In genomic region chr14:24215495-24216344, GRCh38 we compare ENCODE assay signal across 8 cellular contexts. TPM values are rescaled to one million over a fixed set of nuclear protein-coding genes. Genes with fewer than 3 reads are reported as not detected.
DNase-seq lines count a peak whose midpoint lies in the region; ATAC-seq, FAIRE-seq and TF ChIP-seq lines count a peak whose summit lies in the region.

Gene MDP1, minus strand, starts transcription at chr14:24216066. Its CDS starts 111 bp downstream, at chr14:24215955.

- FAIRE-seq in HepG2 (lab: Jason Lieb, UNC) = peak; percentile 82

- H3K4me1 ChIP-seq in BLaER1 (peaks cover 42% of the 10 kb centered on the region), colonic mucosa (peaks cover 5% of the 10 kb centered on the region), HepG2 (ENCODE audit: insufficient read depth, low read length) (peaks cover 39% of the 10 kb centered on the region)

- TF ChIP-seq POLR2A in HepG2 (IDR thresholded peaks at IDR 0.05; ENCODE audit: insufficient read depth in 1 of 2, low read depth in 2 of 2, low read length in 2 of 2) = peak in 1 of 2 experiments; percentile 97; a peak in 2 of 4 replicates

- no peaks in the 10 kb centered on the region for H3K9me3 ChIP-seq in BLaER1
- H3K9me3 ChIP-seq in colonic mucosa = no peaks in the 10 kb centered on the region
- H3K9me3 ChIP-seq in HepG2 (ENCODE audit: low read length) = no peaks in the 10 kb centered on the region

- in situ Hi-C loops in HepG2 (cut with HindIII; ENCODE audit: extremely low pct_ligation_motif_present, low pct_unique_long_range_greater_than_20kb) = no loop called here

- peaks cover 17% of the 10 kb centered on the region for H3K79me2 ChIP-seq in HepG2 (ENCODE audit: insufficient read depth, low read length)

- DNase-seq in GM19238 (ENCODE audit: insufficient read length, low spot score) (peak; percentile 85), NCI-H510A treated with DMSO at 0.1 percent for 48 hours (lab: John Stamatoyannopoulos, UW) (peak; percentile 83), colonic mucosa (peak; percentile 88), HepG2 (ENCODE audit: low spot score) (peak; percentile 95)
- DNase-seq in activated CD4-positive, alpha-beta T cell treated with anti-CD3 and anti-CD28 coated beads for 48 hours = peak; percentile 89
- peak; percentile 84 for DNase-seq in stimulated activated CD4-positive, alpha-beta T cell treated with anti-CD3 and anti-CD28 coated beads, Interleukin-4, amount 100 ng/mL, for 1 hour

- intact Hi-C loops in colonic mucosa (cut with DNase I) = no loop called here
- intact Hi-C loops in HepG2 (cut with micrococcal nuclease; ENCODE audit: unreplicated experiment) = loop anchor here (1.0 to 2.0 kb wide), 4 partner anchors 17 to 82 kb away; partner anchors contain the start of genes GMPR2, NEDD8, RABGGTA and TINF2

- WGBS in HepG2 (ENCODE audit: low lambda C conversion rate) = 1% methylated on average over 40 of the region's 40 CpGs

- peak; percentile 96 for TF ChIP-seq RAD21 in HepG2 (CRISPR knock-in tag; IDR thresholded peaks at IDR 0.05)

- TF ChIP-seq CTCF in colonic mucosa (IDR thresholded peaks at IDR 0.05) (peak; percentile 41), HepG2 (CRISPR knock-in tag; IDR thresholded peaks at IDR 0.05) (peak; percentile 100)

- H3K27me3 ChIP-seq in BLaER1 = no peaks in the 10 kb centered on the region
- H3K27me3 ChIP-seq in colonic mucosa = no peaks in the 10 kb centered on the region
- H3K27me3 ChIP-seq in HepG2 (ENCODE audit: control insufficient read depth in 1 of 2, insufficient read depth in 2 of 2, low read length in 2 of 2) = no peaks in the 10 kb centered on the region; a peak in 1 of 5 replicates

- ATAC-seq in HG03442 (IDR thresholded peaks at IDR 0.05; ENCODE audit: unreplicated experiment) (peak; percentile 62), HepG2 (peak; percentile 81)

- CTCF ChIA-PET in HepG2 (lab: Yijun Ruan, JAX; ENCODE audit: low intra/inter-chr PET ratio, low total read pairs) = interaction anchor here (1.3 to 3.1 kb wide), 5 partner anchors 16 to 92 kb away, joined by 7 to 44 read pairs (median 10); partner anchors contain the start of genes CIDEB, GMPR2, NEDD8 and RABGGTA

- POLR2A ChIA-PET in HepG2 (lab: Yijun Ruan, JAX) = interaction anchor here (0.6 to 8.1 kb wide), 32 partner anchors 9 to 1121 kb away, joined by 3 to 230 read pairs (median 6); partner anchors contain the start of genes ACIN1, C14orf119, CIDEB and DCAF11

- H3K9ac ChIP-seq in BLaER1 (peak within 1 kb of the TSS; percentile 89), colonic mucosa (ENCODE audit: low read depth in 2 of 2, low read length in 2 of 2) (peak within 1 kb of the TSS; percentile 81 to 92), HepG2 (ENCODE audit: insufficient read depth, low read depth, low read length) (peak within 1 kb of the TSS; percentile 81)

- H3K4me3 ChIP-seq in BLaER1 (peak within 1 kb of the TSS; percentile 77), colonic mucosa (peak within 1 kb of the TSS; percentile 68), HepG2 (replicated peaks in 1 of 3; ENCODE audit: insufficient read depth in 1 of 3, low read depth in 2 of 3, low read length in 3 of 3) (peak within 1 kb of the TSS; percentile 67 to 98 (median 81))

- peak within 1 kb of the TSS; percentile 55 for H2AFZ ChIP-seq in HepG2 (ENCODE audit: low read length)

- peaks cover 28% of the 10 kb centered on the region for H3K36me3 ChIP-seq in BLaER1
- no peaks in the 10 kb centered on the region for H3K36me3 ChIP-seq in colonic mucosa
- H3K36me3 ChIP-seq in HepG2 (replicated peaks in 1 of 2; ENCODE audit: control insufficient read depth in 1 of 2, insufficient read depth in 2 of 2, low read length in 2 of 2) = peaks cover 10 to 18% of the 10 kb centered on the region in 2 experiments; a peak in 4 of 5 replicates

- H4K20me1 ChIP-seq in BLaER1 = peaks cover 13% of the 10 kb centered on the region; the same call in 1 of the 2 replicates
- no peaks in the 10 kb centered on the region for H4K20me1 ChIP-seq in HepG2 (ENCODE audit: insufficient read depth, low read length)

- BruUV-seq in HepG2 (replicated peaks; lab: Mats Ljungman, UMichigan) = TSS peak; percentile 32

- TF ChIP-seq EP300 in HepG2 (IDR thresholded peaks at IDR 0.05; ENCODE audit: low read depth in 2 of 2, low read length in 2 of 2) (peak in 1 of 2 experiments; percentile 74; a peak in 3 of 4 replicates), HepG2 (CRISPR knock-in tag; IDR thresholded peaks at IDR 0.05; ENCODE audit: borderline replicate concordance) (peak; percentile 71)

- peak within 1 kb of the TSS; percentile 85 for H3K4me2 ChIP-seq in BLaER1
- peak within 1 kb of the TSS; percentile 93 for H3K4me2 ChIP-seq in HepG2 (ENCODE audit: low read depth, low read length)

- peak within 1 kb of the TSS; percentile 77 for H3K27ac ChIP-seq in BLaER1
- peak within 1 kb of the TSS; percentile 94 for H3K27ac ChIP-seq in colonic mucosa
- peak within 1 kb of the TSS; percentile 72 for H3K27ac ChIP-seq in HepG2 (ENCODE audit: extremely low read length, insufficient read depth, low read length)

TF ChIP-seq in HepG2, 621 proteins besides CTCF, POLR2A, EP300 and RAD21 (continues in another document):
- peak; percentile 99 for TF ChIP-seq ZFP91 (CRISPR knock-in tag; IDR thresholded peaks at IDR 0.05; ENCODE audit: borderline replicate concordance)
- TF ChIP-seq ZBTB1 (CRISPR knock-in tag; IDR thresholded peaks at IDR 0.05; ENCODE audit: borderline replicate concordance) = 0 out of 2 replicates have a peak, but pooled peaks have one; percentile 46
- 0 out of 2 replicates have a peak, but pooled peaks have one; percentile 55 for TF ChIP-seq HES4 (CRISPR knock-in tag; IDR thresholded peaks at IDR 0.05; ENCODE audit: borderline replicate concordance)
- TF ChIP-seq ZNF672 (CRISPR knock-in tag; IDR thresholded peaks at IDR 0.05) = no peak
- TF ChIP-seq, protein P1, sequence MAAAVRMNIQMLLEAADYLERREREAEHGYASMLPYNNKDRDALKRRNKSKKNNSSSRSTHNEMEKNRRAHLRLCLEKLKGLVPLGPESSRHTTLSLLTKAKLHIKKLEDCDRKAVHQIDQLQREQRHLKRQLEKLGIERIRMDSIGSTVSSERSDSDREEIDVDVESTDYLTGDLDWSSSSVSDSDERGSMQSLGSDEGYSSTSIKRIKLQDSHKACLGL (CRISPR knock-in tag; IDR thresholded peaks at IDR 0.05) = peak; percentile 93
- no peak for TF ChIP-seq XBP1 (CRISPR knock-in tag; IDR thresholded peaks at IDR 0.05)
- TF ChIP-seq, protein P2, sequence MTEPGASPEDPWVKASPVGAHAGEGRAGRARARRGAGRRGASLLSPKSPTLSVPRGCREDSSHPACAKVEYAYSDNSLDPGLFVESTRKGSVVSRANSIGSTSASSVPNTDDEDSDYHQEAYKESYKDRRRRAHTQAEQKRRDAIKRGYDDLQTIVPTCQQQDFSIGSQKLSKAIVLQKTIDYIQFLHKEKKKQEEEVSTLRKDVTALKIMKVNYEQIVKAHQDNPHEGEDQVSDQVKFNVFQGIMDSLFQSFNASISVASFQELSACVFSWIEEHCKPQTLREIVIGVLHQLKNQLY (CRISPR knock-in tag; IDR thresholded peaks at IDR 0.05) = peak; percentile 89

RNA-seq across cellular contexts. Expression of gene MDP1, which starts in this region (rescaled TPM):
- total RNA-seq in colonic mucosa (10 to 100 TPM in 1 of 2 donors, 1 to 10 TPM in 1; 8.2 to 10.9 TPM), HepG2 (2016; rRNA removed; fragmentation: Illumina TruSeq; extraction: Trizol) (48.7 and 66.0 TPM in 2 replicates)
- 27.9 and 34.0 TPM in 2 replicates for total RNA-seq in HepG2 (2016; cell fraction: cytosol; rRNA removed; fragmentation: Illumina TruSeq; extraction: Trizol; ENCODE audit: low read depth)
- 53.9 and 66.6 TPM in 2 replicates for total RNA-seq in HepG2 (2016; cell fraction: insoluble cytoplasmic fraction; rRNA removed; fragmentation: Illumina TruSeq; extraction: Trizol)
- total RNA-seq in HepG2 (2016; cell fraction: membrane; rRNA removed; fragmentation: Illumina TruSeq; extraction: Trizol) = 41.5 and 42.5 TPM in 2 replicates
- 27.7 and 28.0 TPM in 2 replicates for total RNA-seq in HepG2 (2016; cell fraction: nucleus; rRNA removed; fragmentation: Illumina TruSeq; extraction: Trizol)
- 38.2 and 44.1 TPM in 2 replicates for polyA plus RNA-seq in HepG2 (2011; rRNA removed)
- 35.9 and 43.6 TPM in 2 replicates for polyA plus RNA-seq in HepG2 (2011; cell fraction: cytosol; rRNA removed)
- polyA plus RNA-seq in HepG2 (2011; cell fraction: nucleus; rRNA removed) = 45.5 and 46.7 TPM in 2 replicates
- 24.5 and 30.3 TPM in 2 replicates for polyA plus RNA-seq in HepG2 (2012)
- 24.6 and 32.2 TPM in 2 replicates for polyA plus RNA-seq in HepG2 (2016; cell fraction: cytosol; fragmentation: Illumina TruSeq; extraction: Trizol; ENCODE audit: low read depth)
- polyA plus RNA-seq in HepG2 (2016; cell fraction: insoluble cytoplasmic fraction; fragmentation: Illumina TruSeq; extraction: Trizol; ENCODE audit: low read depth) = 50.1 and 54.2 TPM in 2 replicates
- 30.8 and 33.7 TPM in 2 replicates for polyA plus RNA-seq in HepG2 (2016; cell fraction: membrane; fragmentation: Illumina TruSeq; extraction: Trizol; ENCODE audit: low read depth)
- polyA plus RNA-seq in HepG2 (2016; cell fraction: nucleus; fragmentation: Illumina TruSeq; extraction: Trizol; ENCODE audit: insufficient read depth, low read depth) = 41.8 and 50.7 TPM in 2 replicates
- 10.6 and 24.5 TPM in 2 replicates for polyA minus RNA-seq in HepG2 (2011; rRNA and poly(A)+ RNA removed; ENCODE audit: low replicate concordance)
- 4.9 and 8.5 TPM in 2 replicates for polyA minus RNA-seq in HepG2 (2011; cell fraction: cytosol; rRNA and poly(A)+ RNA removed)
- polyA minus RNA-seq in HepG2 (2011; cell fraction: nucleus; rRNA and poly(A)+ RNA removed) = 19.6 and 23.2 TPM in 2 replicates

Comparison
In these comparisons a context has a peak if more than half of its experiments do, and no peak if none do; other contexts are left out.
1. Peak in every context shown above with its lines: DNase-seq, ATAC-seq, H3K4me3 ChIP-seq and H3K27ac ChIP-seq.